In the genomic region with DNA sequence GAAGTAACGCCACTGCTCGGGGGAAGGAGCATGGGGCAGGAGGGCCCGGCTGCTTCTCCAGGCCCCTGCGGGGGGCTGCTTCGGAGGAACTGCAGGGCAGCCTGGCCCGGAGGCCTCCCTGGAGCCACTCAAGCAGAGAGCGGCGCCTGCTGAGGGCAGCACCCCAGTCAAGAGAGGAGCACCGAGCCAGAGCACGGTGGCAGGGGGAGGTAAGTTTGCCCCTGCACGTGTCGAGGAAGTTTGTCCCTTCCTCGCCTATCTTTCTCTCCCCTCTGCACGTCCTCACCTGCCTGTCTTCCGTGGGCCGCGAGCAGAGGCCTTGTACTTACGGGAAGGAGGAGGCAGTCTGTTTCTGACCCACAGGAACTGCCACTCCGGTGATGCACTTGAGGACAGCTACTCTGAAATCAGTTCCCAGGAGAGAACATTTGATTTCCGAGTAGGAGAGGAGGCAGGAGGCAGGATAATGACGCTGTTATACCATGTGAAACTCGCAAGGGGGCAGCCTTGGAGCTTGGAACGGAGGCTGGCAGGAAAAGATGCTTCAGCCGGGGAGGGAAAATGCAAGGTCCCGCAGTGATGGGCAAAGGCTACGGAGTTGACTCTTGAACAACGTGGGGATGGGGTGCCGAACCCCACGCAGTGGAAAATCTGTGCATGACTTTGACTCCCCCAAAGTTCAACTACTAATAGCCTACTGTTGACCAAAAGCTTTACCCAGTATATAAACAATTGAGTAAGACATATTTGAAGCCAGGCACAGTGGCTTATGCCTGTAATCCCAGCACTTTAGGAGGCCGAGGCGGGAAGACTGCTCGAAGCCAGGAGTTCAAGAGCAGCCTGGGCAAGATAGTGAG, we compare ENCODE assay signal across 1 cellular context.
TF ChIP-seq lines count a peak whose summit lies in the region.

No MANE protein-coding gene starts in this region.

TF ChIP-seq in SK-N-SH, 30 proteins besides CTCF, POLR2A, EP300 and RAD21 (continued from another document):
- TF ChIP-seq NFIC (IDR thresholded peaks at IDR 0.05; ENCODE audit: borderline replicate concordance) (no peak), MXI1 (IDR thresholded peaks at IDR 0.05; ENCODE audit: low read depth, low read length) (no peak), USF2 (IDR thresholded peaks at IDR 0.05; ENCODE audit: borderline replicate concordance, low read depth, low read length) (no peak)
TF ChIP-seq in SK-N-SH: peak in this region for 1.
